ENCODE assay signal across 11 cellular contexts in genomic region chr18:58716046-58716766, GRCh38. TPM values are rescaled to one million over a fixed set of nuclear protein-coding genes. Genes with fewer than 3 reads are reported as not detected.
DNase-seq lines count a peak whose midpoint lies in the region; ATAC-seq and TF ChIP-seq lines count a peak whose summit lies in the region.
"Had no signal": no experiment of that assay in that cellular context is flagged by ENCODE, and none has a peak within 500 bp of the region (broad histone marks: within the 10 kb centered on the region; RNA-seq: fewer than 3 reads in every experiment).

No MANE protein-coding gene starts in this region.

- no peaks in the 10 kb centered on the region for H3K9me3 ChIP-seq in mesodermal cell (ENCODE audit: control insufficient read depth, low read length)

- peak overlapping the region; percentile 5 for H3K27ac ChIP-seq in mesodermal cell (ENCODE audit: low read depth, low read length, severe bottlenecking)
- no peak overlapping the region for H3K27ac ChIP-seq in foreskin keratinocyte
- no peak overlapping the region for H3K27ac ChIP-seq in coronary artery
- H3K27ac ChIP-seq: SK-N-MC had no signal

- H3K4me3 ChIP-seq in mesodermal cell (ENCODE audit: extremely low read depth, insufficient read depth, low read length, poor library complexity, severe bottlenecking) (no peak overlapping the region), coronary artery (no peak overlapping the region)
- H3K4me3 ChIP-seq: SK-N-MC had no signal

- H3K36me3 ChIP-seq in mesodermal cell (ENCODE audit: control insufficient read depth, insufficient read depth, low read length), result peaks cover 56% of the 10 kb centered on the region

- DNase-seq in OCI-M1 (lab: John Stamatoyannopoulos, UW) (peak; percentile 68), NCI-H748 (lab: John Stamatoyannopoulos, UW; ENCODE audit: unreplicated experiment) (no peak), foreskin keratinocyte (no peak), coronary artery (ENCODE audit: low spot score) (no peak)
- DNase-seq: NCI-H1417 treated with DMSO at 0.1 percent for 48 hours; stimulated activated CD8-positive, alpha-beta memory T cell treated with anti-CD3 and anti-CD28 coated beads, Interleukin-4, amount 100 ng/mL, for 48 hours had no signal

- ATAC-seq in GM18498 (IDR thresholded peaks at IDR 0.05; ENCODE audit: unreplicated experiment) (peak; percentile 66), GM21786 (IDR thresholded peaks at IDR 0.05; ENCODE audit: unreplicated experiment) (peak; percentile 55), GM19397 (IDR thresholded peaks at IDR 0.05; ENCODE audit: unreplicated experiment) (no peak), foreskin keratinocyte (no peak)

- peaks cover 9% of the 10 kb centered on the region for H3K4me1 ChIP-seq in mesodermal cell (ENCODE audit: control insufficient read depth, insufficient read depth, low read length, poor library complexity, severe bottlenecking)
- no peaks in the 10 kb centered on the region for H3K4me1 ChIP-seq in foreskin keratinocyte

- no peak for TF ChIP-seq CTCF in foreskin keratinocyte (conservative IDR thresholded peaks at IDR 0.05)
- no peak for TF ChIP-seq CTCF in coronary artery (IDR thresholded peaks at IDR 0.05)

- WGBS in mesodermal cell (ENCODE audit: insufficient coverage in 2 of 2), 2 experiments, result 89 to 96% methylated on average over 4 of the region's 4 CpGs

- no peaks in the 10 kb centered on the region for H3K27me3 ChIP-seq in foreskin keratinocyte

RNA-seq across cellular contexts. Expression of gene MALT1, which starts 44.9 kb away (rescaled TPM):
- 26.1 TPM for polyA plus RNA-seq in mesodermal cell (2013, experiment 1 of 2)
- polyA plus RNA-seq in mesodermal cell (2013, experiment 2 of 2), result 32.2 TPM
- 28.4 and 31.6 TPM in 2 replicates for total RNA-seq in foreskin keratinocyte
- 11.0 and 13.0 TPM in 2 replicates for polyA plus RNA-seq in foreskin keratinocyte

Comparison
In these comparisons a context has a peak if more than half of its experiments do, and no peak if none do; other contexts are left out.
1. ATAC-seq: peak in GM18498 (single experiment) and GM21786 (single experiment); none in GM19397 (single experiment) and foreskin keratinocyte (single experiment).